ENCODE assay signal across 24 cellular contexts in the genomic region with DNA sequence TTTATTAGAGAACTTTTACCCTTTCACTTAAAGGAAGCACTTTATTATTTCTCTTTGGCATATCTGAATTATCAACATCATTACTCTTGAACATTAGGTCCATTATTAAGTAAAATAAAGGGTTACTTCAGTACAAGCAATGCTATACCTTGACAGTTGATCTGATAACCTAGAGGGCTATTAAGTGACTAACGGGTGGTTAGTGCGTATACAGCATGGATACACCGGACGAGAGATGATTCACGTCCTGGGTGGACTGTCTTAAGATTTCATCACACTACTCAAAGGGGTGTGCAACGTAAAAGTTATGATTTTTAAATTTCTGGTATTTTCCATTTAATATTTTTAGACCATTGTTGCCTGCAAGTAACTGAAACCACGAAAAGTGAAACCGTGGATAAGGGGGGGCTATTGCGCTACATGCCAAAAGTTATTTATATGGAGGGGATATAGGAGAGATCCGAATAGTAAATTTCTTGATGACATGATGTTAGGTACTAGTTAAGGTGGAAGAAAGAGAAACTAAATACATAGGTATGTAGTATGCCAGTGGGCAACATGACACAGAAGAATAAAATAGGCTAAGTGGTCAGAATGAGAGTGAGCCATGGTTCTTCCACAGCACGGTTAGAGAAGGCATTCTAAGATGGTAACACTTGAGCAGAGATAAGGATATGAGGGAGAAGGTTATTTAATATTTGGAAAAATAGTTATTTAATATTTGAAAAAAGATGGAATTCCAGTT.
DNase-seq lines count a peak whose midpoint lies in the region; ATAC-seq, FAIRE-seq and TF ChIP-seq lines count a peak whose summit lies in the region.
"Had no signal": no experiment of that assay in that cellular context is flagged by ENCODE, and none has a peak within 500 bp of the region (broad histone marks: within the 10 kb centered on the region; RNA-seq: fewer than 3 reads in every experiment).

No MANE protein-coding gene starts in this region.

- POLR2A ChIA-PET in CD8-positive, alpha-beta T cell (lab: Charles Lee), result no interaction called here

- H3K9me3 Mint-ChIP-seq in CD8-positive, alpha-beta T cell, result peaks cover 6% of the 10 kb centered on the region
- H3K9me3 Mint-ChIP-seq: neural progenitor cell had no signal

- no peaks in the 10 kb centered on the region for H3K9me3 ChIP-seq in CD8-positive, alpha-beta T cell (ENCODE audit: low read length)
- H3K9me3 ChIP-seq: vagina had no signal

- H3K27me3 ChIP-seq in bronchial epithelial cell (ENCODE audit: control insufficient read depth, insufficient read depth, low read length), result no peaks in the 10 kb centered on the region
- H3K27me3 ChIP-seq in CD8-positive, alpha-beta T cell (ENCODE audit: insufficient read depth, low read length), result no peaks in the 10 kb centered on the region
- H3K27me3 ChIP-seq: neural progenitor cell, vagina had no signal

- TF ChIP-seq CTCF in bronchial epithelial cell (IDR thresholded peaks at IDR 0.05; ENCODE audit: insufficient read depth, low read length, severe bottlenecking), result no peak
- TF ChIP-seq CTCF in CD8-positive, alpha-beta T cell (IDR thresholded peaks at IDR 0.05), result no peak

- FAIRE-seq in RCC 7860 (lab: Jason Lieb, UNC) (no peak), bronchial epithelial cell (lab: Jason Lieb, UNC) (no peak)

- H3K4me3 ChIP-seq in bronchial epithelial cell (ENCODE audit: low read depth, low read length), result no peak overlapping the region
- H3K4me3 ChIP-seq in CD8-positive, alpha-beta T cell (ENCODE audit: low read depth, low read length), result no peak overlapping the region
- H3K4me3 ChIP-seq: neural progenitor cell, vagina had no signal

- H3K27me3 Mint-ChIP-seq in CD8-positive, alpha-beta T cell (ENCODE audit: low read depth), result no peaks in the 10 kb centered on the region
- H3K27me3 Mint-ChIP-seq: activated CD4-positive, alpha-beta memory T cell treated with anti-CD3 and anti-CD28 coated beads, Interleukin-2, amount 10 ng/mL, durations not matched to agents 7 days and 5 days; activated naive CD8-positive, alpha-beta T cell treated with anti-CD3 and anti-CD28 coated beads for 36 hours; CD8-positive, alpha-beta memory T cell had no signal

- DNase-seq in ELR (ENCODE audit: low read depth) (peak; percentile 96), RCC 7860 (ENCODE audit: low spot score) (peak; percentile 53), bronchial epithelial cell (ENCODE audit: low read depth) (peak; percentile 91), non-pigmented ciliary epithelial cell (ENCODE audit: low read depth) (peak; percentile 67), LoVo (ENCODE audit: low spot score) (no peak), NCI-H2196 treated with DMSO at 0.1 percent for 48 hours (lab: John Stamatoyannopoulos, UW; ENCODE audit: unreplicated experiment) (no peak)
- no peak for DNase-seq in CD8-positive, alpha-beta T cell
- DNase-seq in stimulated activated naive CD8-positive, alpha-beta T cell treated with anti-CD3 and anti-CD28 coated beads, Interleukin-15, Interleukin-2, amounts not matched to agents 100 U/mL and 50 U/mL, for 24 hours, result no peak
- DNase-seq: activated CD4-positive, alpha-beta memory T cell treated with anti-CD3 and anti-CD28 coated beads, Interleukin-2, amount 10 ng/mL, durations not matched to agents 7 days and 5 days; activated naive CD8-positive, alpha-beta T cell treated with anti-CD3 and anti-CD28 coated beads for 36 hours; activated T-cell treated with anti-CD3 and anti-CD28 coated beads, Interleukin-2, amount 50 U/mL, for 4 hours; CD8-positive, alpha-beta memory T cell; DMS79; Karpas-422; NCI-H1092 treated with DMSO at 0.1 percent for 48 hours; NCI-H2081; NCI-H526; SHP77 treated with DMSO at 0.1 percent for 48 hours; stimulated activated CD8-positive, alpha-beta memory T cell treated with anti-CD3 and anti-CD28 coated beads, Interleukin-4, amount 100 ng/mL, for 48 hours; substantia nigra; T-helper 2 cell; WERI-Rb-1 had no signal

- no peak for ATAC-seq in CD8-positive, alpha-beta T cell
- no peak for ATAC-seq in stimulated activated naive CD8-positive, alpha-beta T cell treated with anti-CD3 and anti-CD28 coated beads, Interleukin-15, Interleukin-2, amounts not matched to agents 100 U/mL and 50 U/mL, for 24 hours
- ATAC-seq: activated T-cell treated with anti-CD3 and anti-CD28 coated beads, Interleukin-2, amount 50 U/mL, for 4 hours had no signal

- H3K4me1 ChIP-seq in CD8-positive, alpha-beta T cell (ENCODE audit: insufficient read depth, low read length), result no peaks in the 10 kb centered on the region
- H3K4me1 ChIP-seq: neural progenitor cell had no signal

- intact Hi-C loops in CD8-positive, alpha-beta T cell (cut with DNase I, micrococcal nuclease), result no loop called here

- no peaks in the 10 kb centered on the region for H3K36me3 Mint-ChIP-seq in CD8-positive, alpha-beta T cell
- H3K36me3 Mint-ChIP-seq: activated naive CD8-positive, alpha-beta T cell treated with anti-CD3 and anti-CD28 coated beads for 36 hours; CD8-positive, alpha-beta memory T cell; neural progenitor cell had no signal

- H3K27ac Mint-ChIP-seq in CD8-positive, alpha-beta T cell, result no peak overlapping the region
- H3K27ac Mint-ChIP-seq: activated CD4-positive, alpha-beta memory T cell treated with anti-CD3 and anti-CD28 coated beads, Interleukin-2, amount 10 ng/mL, durations not matched to agents 7 days and 5 days; activated naive CD8-positive, alpha-beta T cell treated with anti-CD3 and anti-CD28 coated beads for 36 hours; neural progenitor cell had no signal

- H3K27ac ChIP-seq in CD8-positive, alpha-beta T cell (ENCODE audit: low read depth, low read length), result no peak overlapping the region
- H3K27ac ChIP-seq: neural progenitor cell, vagina, WERI-Rb-1 had no signal

- H3K4me3 Mint-ChIP-seq in CD8-positive, alpha-beta T cell, result no peak overlapping the region
- H3K4me3 Mint-ChIP-seq: activated CD4-positive, alpha-beta memory T cell treated with anti-CD3 and anti-CD28 coated beads, Interleukin-2, amount 10 ng/mL, durations not matched to agents 7 days and 5 days; activated naive CD8-positive, alpha-beta T cell treated with anti-CD3 and anti-CD28 coated beads for 36 hours; activated T-cell treated with anti-CD3 and anti-CD28 coated beads, Interleukin-2, amount 50 U/mL, for 4 hours; CD8-positive, alpha-beta memory T cell; neural progenitor cell had no signal

- no peaks in the 10 kb centered on the region for H3K36me3 ChIP-seq in bronchial epithelial cell (ENCODE audit: control insufficient read depth, insufficient read depth, low read length)
- no peaks in the 10 kb centered on the region for H3K36me3 ChIP-seq in CD8-positive, alpha-beta T cell (ENCODE audit: insufficient read depth, low read length)
- H3K36me3 ChIP-seq: neural progenitor cell, vagina, WERI-Rb-1 had no signal

- CTCF ChIA-PET in CD8-positive, alpha-beta T cell (lab: Charles Lee), result no interaction called here

- no peaks in the 10 kb centered on the region for H3K4me1 Mint-ChIP-seq in CD8-positive, alpha-beta T cell (ENCODE audit: low read depth)
- H3K4me1 Mint-ChIP-seq: activated CD4-positive, alpha-beta memory T cell treated with anti-CD3 and anti-CD28 coated beads, Interleukin-2, amount 10 ng/mL, durations not matched to agents 7 days and 5 days; activated naive CD8-positive, alpha-beta T cell treated with anti-CD3 and anti-CD28 coated beads for 36 hours; CD8-positive, alpha-beta memory T cell had no signal

Comparison
In these comparisons a context has a peak if more than half of its experiments do, and no peak if none do; other contexts are left out.
1. DNase-seq: peak in ELR (single experiment), RCC 7860 (single experiment), bronchial epithelial cell (single experiment) and non-pigmented ciliary epithelial cell (single experiment); none in LoVo (single experiment), NCI-H2196 treated with DMSO at 0.1 percent for 48 hours (single experiment), CD8-positive, alpha-beta T cell (0 of 7) and stimulated activated naive CD8-positive, alpha-beta T cell treated with anti-CD3 and anti-CD28 coated beads, Interleukin-15, Interleukin-2, amounts not matched to agents 100 U/mL and 50 U/mL, for 24 hours (single experiment).